Comparison of ENCODE assay signal across 8 cellular contexts in the genomic region with DNA sequence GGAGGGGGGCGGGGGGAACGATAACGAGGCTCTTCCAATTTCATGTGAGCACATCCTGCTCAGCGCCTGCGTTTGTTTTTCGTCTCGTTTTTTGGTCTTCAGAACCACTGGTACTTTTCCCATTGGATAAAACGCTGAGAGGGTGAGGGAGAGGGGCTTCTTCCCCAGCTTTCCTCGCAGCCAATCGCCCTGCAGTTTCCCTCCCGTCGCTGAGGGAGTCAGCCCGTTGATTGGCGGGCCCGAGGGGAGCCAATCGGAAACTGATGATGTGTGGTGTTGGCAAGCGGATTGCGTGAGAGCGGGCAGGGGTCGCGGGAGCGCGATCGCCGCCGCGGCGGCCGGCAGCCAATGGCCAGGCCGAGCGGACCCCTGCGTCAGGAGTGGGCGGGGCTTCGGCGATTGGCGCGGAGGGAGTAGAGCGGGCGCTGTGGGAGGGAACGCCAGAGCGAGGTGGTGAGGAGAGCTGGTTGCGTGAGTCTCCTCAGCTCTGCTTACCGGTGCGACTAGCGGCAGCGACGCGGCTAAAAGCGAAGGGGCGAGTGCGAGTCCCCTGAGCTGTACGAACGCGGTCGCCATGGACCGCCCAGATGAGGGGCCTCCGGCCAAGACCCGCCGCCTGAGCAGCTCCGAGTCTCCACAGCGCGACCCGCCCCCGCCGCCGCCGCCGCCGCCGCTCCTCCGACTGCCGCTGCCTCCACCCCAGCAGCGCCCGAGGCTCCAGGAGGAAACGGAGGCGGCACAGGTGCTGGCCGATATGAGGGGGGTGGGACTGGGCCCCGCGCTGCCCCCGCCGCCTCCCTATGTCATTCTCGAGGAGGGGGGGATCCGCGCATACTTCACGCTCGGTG. TPM values are rescaled to one million over a fixed set of nuclear protein-coding genes. Genes with fewer than 3 reads are reported as not detected.
DNase-seq lines count a peak whose midpoint lies in the region; ATAC-seq and TF ChIP-seq lines count a peak whose summit lies in the region.

Gene TSPYL2 (plus strand): TSS at position 443 of the 848 bp plus-strand sequence. CDS start 132 bp downstream, at position 575.

- H3K4me3 ChIP-seq in esophagus (ENCODE audit: low read depth in 1 of 2, low read length in 2 of 2) (peak within 1 kb of the TSS; percentile 54 to 60), mucosa of stomach (ENCODE audit: low read length) (no peak within 1 kb of the TSS)

- H3K36me3 ChIP-seq in esophagus (ENCODE audit: control insufficient read depth in 2 of 2, insufficient read depth in 2 of 2, low read length in 1 of 2) (no peaks in the 10 kb centered on the region), mucosa of stomach (ENCODE audit: control insufficient read depth, insufficient read depth, low read length) (no peaks in the 10 kb centered on the region)

- H3K9ac ChIP-seq in mucosa of stomach (ENCODE audit: low read length): peak within 1 kb of the TSS; percentile 59

- H3K9me3 ChIP-seq in esophagus (ENCODE audit: control insufficient read depth in 2 of 2, insufficient read depth in 1 of 2, low read depth in 1 of 2, low read length in 1 of 2) (no peaks in the 10 kb centered on the region), mucosa of stomach (ENCODE audit: control insufficient read depth, low read length) (no peaks in the 10 kb centered on the region)

- H3K4me1 ChIP-seq in esophagus (ENCODE audit: control insufficient read depth in 2 of 2, insufficient read depth in 2 of 2, low read length in 1 of 2) (no peaks in the 10 kb centered on the region), mucosa of stomach (ENCODE audit: control insufficient read depth, insufficient read depth, low read length) (no peaks in the 10 kb centered on the region)

- no peaks in the 10 kb centered on the region for H3K9me3 Mint-ChIP-seq in activated T-cell treated with anti-CD3 and anti-CD28 coated beads, Interleukin-2, amount 50 U/mL, for 24 hours

- H3K27me3 Mint-ChIP-seq in activated T-cell treated with anti-CD3 and anti-CD28 coated beads, Interleukin-2, amount 50 U/mL, for 24 hours: peaks cover 38% of the 10 kb centered on the region

- peaks cover 44% of the 10 kb centered on the region for H3K36me3 Mint-ChIP-seq in activated T-cell treated with anti-CD3 and anti-CD28 coated beads, Interleukin-2, amount 50 U/mL, for 24 hours (ENCODE audit: low read depth)

- peak within 1 kb of the TSS; percentile 85 for H3K4me3 Mint-ChIP-seq in activated T-cell treated with anti-CD3 and anti-CD28 coated beads, Interleukin-2, amount 50 U/mL, for 24 hours

- DNase-seq in DMS153 treated with DMSO at 0.1 percent for 48 hours (lab: John Stamatoyannopoulos, UW; ENCODE audit: unreplicated experiment): peak; percentile 88
- peak; percentile 99 for DNase-seq in KBM-7
- DNase-seq in activated T-cell treated with anti-CD3 and anti-CD28 coated beads, Interleukin-2, amount 50 U/mL, for 24 hours: peak; percentile 92
- peak; percentile 78 to 80 for DNase-seq in stimulated activated CD8-positive, alpha-beta memory T cell treated with anti-CD3 and anti-CD28 coated beads, Interleukin-7, amount 100 ng/mL, for 1 hour (ENCODE audit: low read depth in 2 of 2)

- peaks cover 48% of the 10 kb centered on the region for H3K4me1 Mint-ChIP-seq in activated T-cell treated with anti-CD3 and anti-CD28 coated beads, Interleukin-2, amount 50 U/mL, for 24 hours (ENCODE audit: low read depth)

- H3K27me3 ChIP-seq in esophagus (ENCODE audit: control insufficient read depth in 1 of 2, insufficient read depth in 2 of 2, low read length in 2 of 2): no peaks in the 10 kb centered on the region
- H3K27me3 ChIP-seq in mucosa of stomach (ENCODE audit: control insufficient read depth, insufficient read depth, low read length): no peaks in the 10 kb centered on the region

- peak within 1 kb of the TSS; percentile 84 to 89 for H3K27ac ChIP-seq in esophagus (ENCODE audit: low read depth in 2 of 2, low read length in 1 of 2)

- in situ Hi-C loops in KBM-7 (cut with MboI; ENCODE audit: low pct_unique_long_range_greater_than_20kb, low sequenced_read_pairs): no loop called here

- peak within 1 kb of the TSS; percentile 94 for H3K27ac Mint-ChIP-seq in activated T-cell treated with anti-CD3 and anti-CD28 coated beads, Interleukin-2, amount 50 U/mL, for 24 hours

- 1 to 46% methylated on average over 56 to 86 of the region's 86 CpGs for WGBS in esophagus, 2 donors

- ATAC-seq in GM21717 (IDR thresholded peaks at IDR 0.05; ENCODE audit: unreplicated experiment): peak; percentile 84

TF ChIP-seq in PFSK-1, 5 proteins besides CTCF, POLR2A, EP300 and RAD21:
- TF ChIP-seq TAF1 (IDR thresholded peaks at IDR 0.05; ENCODE audit: borderline replicate concordance, insufficient read depth, low read length) (peak; percentile 68; the same call in 1 of the 2 replicates), POLR2AphosphoS5 (IDR thresholded peaks at IDR 0.05; ENCODE audit: low read depth, low read length) (peak; percentile 87)
- TF ChIP-seq, protein P1, sequence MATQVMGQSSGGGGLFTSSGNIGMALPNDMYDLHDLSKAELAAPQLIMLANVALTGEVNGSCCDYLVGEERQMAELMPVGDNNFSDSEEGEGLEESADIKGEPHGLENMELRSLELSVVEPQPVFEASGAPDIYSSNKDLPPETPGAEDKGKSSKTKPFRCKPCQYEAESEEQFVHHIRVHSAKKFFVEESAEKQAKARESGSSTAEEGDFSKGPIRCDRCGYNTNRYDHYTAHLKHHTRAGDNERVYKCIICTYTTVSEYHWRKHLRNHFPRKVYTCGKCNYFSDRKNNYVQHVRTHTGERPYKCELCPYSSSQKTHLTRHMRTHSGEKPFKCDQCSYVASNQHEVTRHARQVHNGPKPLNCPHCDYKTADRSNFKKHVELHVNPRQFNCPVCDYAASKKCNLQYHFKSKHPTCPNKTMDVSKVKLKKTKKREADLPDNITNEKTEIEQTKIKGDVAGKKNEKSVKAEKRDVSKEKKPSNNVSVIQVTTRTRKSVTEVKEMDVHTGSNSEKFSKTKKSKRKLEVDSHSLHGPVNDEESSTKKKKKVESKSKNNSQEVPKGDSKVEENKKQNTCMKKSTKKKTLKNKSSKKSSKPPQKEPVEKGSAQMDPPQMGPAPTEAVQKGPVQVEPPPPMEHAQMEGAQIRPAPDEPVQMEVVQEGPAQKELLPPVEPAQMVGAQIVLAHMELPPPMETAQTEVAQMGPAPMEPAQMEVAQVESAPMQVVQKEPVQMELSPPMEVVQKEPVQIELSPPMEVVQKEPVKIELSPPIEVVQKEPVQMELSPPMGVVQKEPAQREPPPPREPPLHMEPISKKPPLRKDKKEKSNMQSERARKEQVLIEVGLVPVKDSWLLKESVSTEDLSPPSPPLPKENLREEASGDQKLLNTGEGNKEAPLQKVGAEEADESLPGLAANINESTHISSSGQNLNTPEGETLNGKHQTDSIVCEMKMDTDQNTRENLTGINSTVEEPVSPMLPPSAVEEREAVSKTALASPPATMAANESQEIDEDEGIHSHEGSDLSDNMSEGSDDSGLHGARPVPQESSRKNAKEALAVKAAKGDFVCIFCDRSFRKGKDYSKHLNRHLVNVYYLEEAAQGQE (IDR thresholded peaks at IDR 0.05; ENCODE audit: insufficient read depth in 1 of 2, low read depth in 2 of 2, low read length in 2 of 2): no peak

RNA-seq across cellular contexts. Expression of gene TSPYL2, which starts in this region (rescaled TPM):
- polyA plus RNA-seq in PFSK-1 (2012; ENCODE audit: insufficient read length, low read depth): 8.5 TPM
- 10 to 100 TPM; 20.0 to 29.3 TPM for polyA plus RNA-seq in esophagus
